8 cellular contexts compared by ENCODE assay signal in genomic region chr11:2420502-2421225, GRCh38. TPM values are rescaled to one million over a fixed set of nuclear protein-coding genes. Genes with fewer than 3 reads are reported as not detected.
DNase-seq lines count a peak whose midpoint lies in the region; ATAC-seq and TF ChIP-seq lines count a peak whose summit lies in the region.

No MANE protein-coding gene starts in this region.

- DNase-seq in NCI-H748 (lab: John Stamatoyannopoulos, UW; ENCODE audit: unreplicated experiment), result peak; percentile 77
- peak; percentile 63 to 65 for DNase-seq in activated CD4-positive, alpha-beta T cell treated with anti-CD3 and anti-CD28 coated beads, Interleukin-2, amount 50 U/mL, for 4 hours
- peak; percentile 68 to 81 for DNase-seq in lung microvascular endothelial cell (ENCODE audit: low read depth in 2 of 2)
- peak; percentile 47 to 57 (median 54) for DNase-seq in stimulated activated CD4-positive, alpha-beta T cell treated with anti-CD3 and anti-CD28 coated beads, TNF-alpha, amount 100 ng/mL, for 4 hours (ENCODE audit: low read depth in 3 of 3)

- H3K9me2 ChIP-seq in DOHH2 (replicated peaks; ENCODE audit: control insufficient read depth, low read length), result no peaks in the 10 kb centered on the region

- H3K27me3 ChIP-seq in DOHH2 (ENCODE audit: control insufficient read depth, low read length) (no peaks in the 10 kb centered on the region), duodenal mucosa (ENCODE audit: control insufficient read depth in 1 of 2, insufficient read depth in 2 of 2, low read length in 2 of 2) (peaks cover 25 to 29% of the 10 kb centered on the region in 2 donors)

- H3K4me3 ChIP-seq in DOHH2 (ENCODE audit: low read length) (no peak overlapping the region), duodenal mucosa (ENCODE audit: low read depth in 1 of 2, low read length in 2 of 2) (peak overlapping the region; percentile 35 to 50)

- no peaks in the 10 kb centered on the region for H3F3A ChIP-seq in DOHH2 (ENCODE audit: control insufficient read depth, insufficient read depth)

- ATAC-seq in HG03045 (IDR thresholded peaks at IDR 0.05; ENCODE audit: unreplicated experiment), result peak; percentile 54
- no peak for ATAC-seq in HG03520 (IDR thresholded peaks at IDR 0.05; ENCODE audit: unreplicated experiment)

- H3K9ac ChIP-seq in duodenal mucosa (ENCODE audit: low read depth in 1 of 2, low read length in 2 of 2), result peak overlapping the region in 1 of 2 donors; percentile 18

- H3K4me2 ChIP-seq in DOHH2 (ENCODE audit: low read length), result no peak overlapping the region

- H3K9me3 ChIP-seq in DOHH2 (ENCODE audit: control insufficient read depth, insufficient read depth, low read length) (no peaks in the 10 kb centered on the region), duodenal mucosa (ENCODE audit: control insufficient read depth in 1 of 2, low read length in 2 of 2) (no peaks in the 10 kb centered on the region)

- H3K79me2 ChIP-seq in DOHH2 (ENCODE audit: control insufficient read depth, low read length), result no peaks in the 10 kb centered on the region

- H3K36me3 ChIP-seq in DOHH2 (ENCODE audit: control insufficient read depth, low read length), result no peaks in the 10 kb centered on the region
- no peaks in the 10 kb centered on the region for H3K36me3 ChIP-seq in duodenal mucosa (ENCODE audit: control insufficient read depth in 1 of 2, insufficient read depth in 2 of 2, low read length in 2 of 2)

- H3K27ac ChIP-seq in DOHH2 (ENCODE audit: low read depth, low read length), result no peak overlapping the region
- H3K27ac ChIP-seq in duodenal mucosa (ENCODE audit: low read depth, low read length), result no peak overlapping the region

- H3K4me1 ChIP-seq in DOHH2 (ENCODE audit: control insufficient read depth, low read length) (no peaks in the 10 kb centered on the region), duodenal mucosa (ENCODE audit: control insufficient read depth in 1 of 2, insufficient read depth in 2 of 2, low read length in 2 of 2) (peaks cover 7 to 13% of the 10 kb centered on the region in 2 donors)

- peak; percentile 89 for TF ChIP-seq CTCF in DOHH2 (IDR thresholded peaks at IDR 0.05; ENCODE audit: low read depth, low read length, poor library complexity, severe bottlenecking)

- H4K20me1 ChIP-seq in DOHH2 (ENCODE audit: control insufficient read depth, insufficient read depth, low read depth, low read length), result no peaks in the 10 kb centered on the region

RNA-seq across cellular contexts. Expression of gene TSSC4, which starts 20.1 kb away (rescaled TPM):
- 36.8 and 57.3 TPM in 2 replicates for total RNA-seq in lung microvascular endothelial cell

RNA-seq across cellular contexts. Expression of gene TRPM5, which starts 23.6 kb away (rescaled TPM):
- not detected in 2 replicates for total RNA-seq in lung microvascular endothelial cell

RNA-seq across cellular contexts. Expression of gene KCNQ1, which starts 24.1 kb away (rescaled TPM):
- total RNA-seq in lung microvascular endothelial cell, result under 0.01 TPM in 1 of 2 replicates, not detected in the other

RNA-seq across cellular contexts. Expression of gene CD81, which starts 43.6 kb away (rescaled TPM):
- total RNA-seq in lung microvascular endothelial cell, result 140 and 212 TPM in 2 replicates
